In the genomic region with DNA sequence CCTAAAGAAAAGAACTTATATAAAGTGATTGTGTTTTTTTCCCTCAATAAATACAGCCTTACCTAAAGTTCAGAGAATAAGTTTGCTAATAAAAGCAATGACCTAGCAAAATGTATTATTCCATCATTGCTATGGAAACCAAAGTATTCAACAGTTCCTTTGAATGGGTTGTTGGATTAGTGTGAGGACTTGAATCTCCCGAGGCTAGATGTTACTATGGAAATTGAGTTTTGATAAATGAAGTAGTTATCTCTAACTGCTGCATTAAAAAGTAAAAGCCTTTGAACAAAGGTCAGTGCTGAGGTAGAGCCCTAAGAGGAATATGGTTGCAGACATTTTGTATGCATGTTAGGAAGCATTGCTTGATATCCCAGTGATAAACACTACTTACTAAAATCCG, we compare ENCODE assay signal across 18 cellular contexts. TPM values are rescaled to one million over a fixed set of nuclear protein-coding genes. Genes with fewer than 3 reads are reported as not detected.
DNase-seq lines count a peak whose midpoint lies in the region; ATAC-seq and TF ChIP-seq lines count a peak whose summit lies in the region.
"Had no signal": no experiment of that assay in that cellular context is flagged by ENCODE, and none has a peak within 500 bp of the region (broad histone marks: within the 10 kb centered on the region; RNA-seq: fewer than 3 reads in every experiment).

No MANE protein-coding gene starts in this region.

- H3K9ac ChIP-seq in SK-N-MC (ENCODE audit: insufficient read length) = no peak overlapping the region
- H3K9ac ChIP-seq: neural progenitor cell had no signal

- no peak for TF ChIP-seq POLR2A in thyroid gland (IDR thresholded peaks at IDR 0.05)

- intact Hi-C loops in left colon (cut with DNase I, micrococcal nuclease) (no loop called here), thyroid gland (cut with DNase I) (no loop called here)

- H3K9me3 ChIP-seq in SK-N-MC (ENCODE audit: low read depth, low read length) (no peaks in the 10 kb centered on the region), thyroid gland (no peaks in the 10 kb centered on the region), SJCRH30 (replicated peaks) (no peaks in the 10 kb centered on the region)

- peak; percentile 19 for ATAC-seq in left colon
- ATAC-seq: stimulated activated naive CD8-positive, alpha-beta T cell treated with anti-CD3 and anti-CD28 coated beads, Interleukin-15, amount 100 ng/mL, for 72 hours had no signal

- H3K36me3 ChIP-seq in SK-N-MC (ENCODE audit: insufficient read depth, low read length) (no peaks in the 10 kb centered on the region), thyroid gland (peaks cover 0 to 8% of the 10 kb centered on the region in 2 donors), SJCRH30 (peaks cover 12% of the 10 kb centered on the region)
- H3K36me3 ChIP-seq: brain microvascular endothelial cell, neural progenitor cell had no signal

- peaks cover 21 to 37% of the 10 kb centered on the region in 2 donors for H3K4me1 ChIP-seq in thyroid gland
- no peaks in the 10 kb centered on the region for H3K4me1 ChIP-seq in SJCRH30
- H3K4me1 ChIP-seq: neural progenitor cell had no signal

- H3K27me3 ChIP-seq in thyroid gland (no peaks in the 10 kb centered on the region), SJCRH30 (no peaks in the 10 kb centered on the region)
- H3K27me3 ChIP-seq: brain microvascular endothelial cell had no signal

- no peak for TF ChIP-seq CTCF in thyroid gland (IDR thresholded peaks at IDR 0.05)

- DNase-seq in NCI-H345 (lab: John Stamatoyannopoulos, UW) (peak; percentile 9), NCI-H345 treated with DMSO at 0.1 percent for 48 hours (lab: John Stamatoyannopoulos, UW; ENCODE audit: unreplicated experiment) (no peak), SK-N-MC (ENCODE audit: low read depth, low spot score) (no peak), left colon (no peak), thyroid gland (no peak), NCI-H2227 (lab: John Stamatoyannopoulos, UW; ENCODE audit: unreplicated experiment) (no peak), NCI-H1930 (lab: John Stamatoyannopoulos, UW) (no peak), SJCRH30 (no peak)
- DNase-seq: activated B cell treated with CpG ODN at 0.5 μM for 24 hours; activated CD4-positive, alpha-beta memory T cell treated with anti-CD3 and anti-CD28 coated beads for 36 hours; activated gamma-delta T cell; brain microvascular endothelial cell; midbrain; NCI-H1105; NCI-H2171; stimulated activated CD4-positive, alpha-beta T cell treated with anti-CD3 and anti-CD28 coated beads, Interleukin-4, amount 100 ng/mL, for 24 hours; stimulated activated naive CD8-positive, alpha-beta T cell treated with anti-CD3 and anti-CD28 coated beads, Interleukin-15, amount 100 ng/mL, for 72 hours had no signal

- H3K4me3 ChIP-seq in SK-N-MC = peak overlapping the region; percentile 19; the same call in 1 of the 2 replicates
- H3K4me3 ChIP-seq in thyroid gland (replicated peaks in 1 of 3) = no peak overlapping the region
- no peak overlapping the region for H3K4me3 ChIP-seq in SJCRH30
- H3K4me3 ChIP-seq: neural progenitor cell had no signal

- H3K27ac ChIP-seq in SK-N-MC (0 out of 2 replicates have a peak overlapping the region, but pooled peaks have one; percentile 17), thyroid gland (peak overlapping the region in 2 of 3 donors; percentile 54 to 56), SJCRH30 (no peak overlapping the region)
- H3K27ac ChIP-seq: brain microvascular endothelial cell, neural progenitor cell had no signal

- 47 to 57% methylated on average over 2 of the region's 2 CpGs for WGBS in thyroid gland, 2 donors

RNA-seq across cellular contexts. Expression of a gene that starts 6.2 kb away (rescaled TPM):
- total RNA-seq in left colon (100 to 1,000 TPM; 361 to 365 TPM), thyroid gland (10 to 100 TPM; 15.6 to 37.2 (median 23.6) TPM)
- 7.3 and 8.3 TPM in 2 replicates for total RNA-seq in SJCRH30 (2014; rRNA removed; shearing (Covaris generic))

Comparison
In these comparisons a context has a peak if more than half of its experiments do, and no peak if none do; other contexts are left out.
1. RNA of a gene that starts 6.2 kb away (total RNA-seq): 361 to 365 TPM in left colon; 15.6 to 37.2 TPM in thyroid gland and 7.3 to 8.3 TPM in SJCRH30; every median in the first group is over 4 times any median in the second.